8 cellular contexts compared by ENCODE assay signal in genomic region chr11:114061053-114062049, GRCh38. TPM values are rescaled to one million over a fixed set of nuclear protein-coding genes. Genes with fewer than 3 reads are reported as not detected.
DNase-seq lines count a peak whose midpoint lies in the region; ATAC-seq and TF ChIP-seq lines count a peak whose summit lies in the region.

No MANE protein-coding gene starts in this region.

- H3K36me3 ChIP-seq in fibroblast of lung (ENCODE audit: control insufficient read depth, insufficient read depth, low read length) (no peaks in the 10 kb centered on the region), neural cell (ENCODE audit: insufficient read depth, low read length) (no peaks in the 10 kb centered on the region)

- no peak for ATAC-seq in T-helper 17 cell

- TF ChIP-seq CTCF in fibroblast of lung (conservative IDR thresholded peaks at IDR 0.05 in 1 of 2, IDR thresholded peaks at IDR 0.05 in 1 of 2; ENCODE audit: low read depth in 1 of 2, low read length in 2 of 2) (no peak), neural cell (IDR thresholded peaks at IDR 0.05; ENCODE audit: poor library complexity, severe bottlenecking) (no peak)

- H3K4me2 ChIP-seq in fibroblast of lung (ENCODE audit: extremely low read depth, insufficient read depth, low read length) (peak overlapping the region; percentile 68), neural cell (ENCODE audit: low read length) (peak overlapping the region; percentile 55)

- H4K20me1 ChIP-seq in fibroblast of lung (ENCODE audit: control insufficient read depth, extremely low read depth, insufficient read depth, low read length) (no peaks in the 10 kb centered on the region), neural cell (ENCODE audit: insufficient read depth) (no peaks in the 10 kb centered on the region)

- H3K4me1 Mint-ChIP-seq in T-helper 17 cell = peaks cover 28% of the 10 kb centered on the region

- H3K9me3 ChIP-seq in T-helper 17 cell (ENCODE audit: control insufficient read depth, low read length, poor library complexity, severe bottlenecking) = no peaks in the 10 kb centered on the region
- no peaks in the 10 kb centered on the region for H3K9me3 ChIP-seq in fibroblast of lung (ENCODE audit: control insufficient read depth, insufficient read depth, low read depth, low read length)
- H3K9me3 ChIP-seq in neural cell (ENCODE audit: low read length) = no peaks in the 10 kb centered on the region

- H3K9ac ChIP-seq in fibroblast of lung (ENCODE audit: insufficient read depth, low read length) (no peak overlapping the region), neural cell (ENCODE audit: low read length) (peak overlapping the region; percentile 63)

- no peak overlapping the region for H3K27ac Mint-ChIP-seq in T-helper 17 cell

- no peak overlapping the region for H3K27ac ChIP-seq in fibroblast of lung (ENCODE audit: insufficient read depth, low read length)
- H3K27ac ChIP-seq in neural cell (ENCODE audit: low read length) = no peak overlapping the region

- peak; percentile 12 for DNase-seq in NCI-H1092 treated with DMSO at 0.1 percent for 48 hours (lab: John Stamatoyannopoulos, UW)
- no peak for DNase-seq in NCI-H1092 (lab: John Stamatoyannopoulos, UW)
- DNase-seq in T-helper 17 cell = no peak
- peak in 1 of 2 donors; percentile 68 for DNase-seq in fibroblast of lung (ENCODE audit: low read depth in 2 of 2)
- no peak for DNase-seq in NCI-H2081 (lab: John Stamatoyannopoulos, UW)
- no peak for DNase-seq in activated effector memory CD4-positive, alpha-beta T cell treated with anti-CD3 and anti-CD28 coated beads, Interleukin-2, amount 50 U/mL, for 16 hours
- DNase-seq in RPMI8226 = no peak

- TF ChIP-seq EP300 in neural cell (conservative IDR thresholded peaks at IDR 0.05; ENCODE audit: poor library complexity, severe bottlenecking) = no peak

- peaks cover 19% of the 10 kb centered on the region for H3K27me3 Mint-ChIP-seq in T-helper 17 cell

- H3K79me2 ChIP-seq in fibroblast of lung (ENCODE audit: control insufficient read depth, insufficient read depth, low read length) (no peaks in the 10 kb centered on the region), neural cell (replicated peaks; ENCODE audit: insufficient read depth, low read length) (peaks cover 49% of the 10 kb centered on the region)

- H2AFZ ChIP-seq in fibroblast of lung (ENCODE audit: low read length) = peak overlapping the region; percentile 41
- H2AFZ ChIP-seq in neural cell (ENCODE audit: low read depth, low read length) = no peak overlapping the region

- H3K27me3 ChIP-seq in fibroblast of lung (ENCODE audit: control insufficient read depth, insufficient read depth, low read length) (peaks cover 27% of the 10 kb centered on the region), neural cell (ENCODE audit: insufficient read depth, low read depth, low read length) (peaks cover 21% of the 10 kb centered on the region)

- peak overlapping the region; percentile 45 to 82 (median 56) for H3K4me3 ChIP-seq in fibroblast of lung (replicated peaks in 1 of 4; ENCODE audit: control extremely low read depth in 1 of 4, insufficient read depth in 1 of 4, low read depth in 3 of 4, low read length in 4 of 4)
- H3K4me3 ChIP-seq in neural cell (ENCODE audit: low read length) = peak overlapping the region; percentile 94

- no peak for TF ChIP-seq RAD21 in neural cell (conservative IDR thresholded peaks at IDR 0.05)

- H3K36me3 Mint-ChIP-seq in T-helper 17 cell (ENCODE audit: low read depth) = no peaks in the 10 kb centered on the region

- no peaks in the 10 kb centered on the region for H3K4me1 ChIP-seq in fibroblast of lung (ENCODE audit: control insufficient read depth, extremely low read depth, insufficient read depth, low read length)

- H3K4me3 Mint-ChIP-seq in T-helper 17 cell = peak overlapping the region; percentile 88

- H3K9me2 ChIP-seq in neural cell (ENCODE audit: insufficient read depth, low read length) = no peaks in the 10 kb centered on the region

- H3F3A ChIP-seq in neural cell (ENCODE audit: insufficient read depth, low read length, poor library complexity, severe bottlenecking) = no peaks in the 10 kb centered on the region

TF ChIP-seq in neural cell, 6 proteins besides CTCF, POLR2A, EP300 and RAD21:
- TF ChIP-seq EZH2 (IDR thresholded peaks at IDR 0.05; ENCODE audit: borderline replicate concordance, insufficient read depth, low read length, poor library complexity, severe bottlenecking) = no peak
- TF ChIP-seq TAF1 (IDR thresholded peaks at IDR 0.05; ENCODE audit: low read depth) = no peak
- no peak for TF ChIP-seq REST (IDR thresholded peaks at IDR 0.05; ENCODE audit: borderline replicate concordance)
- no peak for TF ChIP-seq SMC3 (conservative IDR thresholded peaks at IDR 0.05; ENCODE audit: poor library complexity)
- TF ChIP-seq MXI1 (conservative IDR thresholded peaks at IDR 0.05; ENCODE audit: poor library complexity, severe bottlenecking) = no peak
- no peak for TF ChIP-seq POLR2AphosphoS5 (IDR thresholded peaks at IDR 0.05)

RNA-seq across cellular contexts. Expression of gene ZBTB16, which starts 1.8 kb away (rescaled TPM):
- total RNA-seq in T-helper 17 cell (10 to 100 TPM; 17.2 to 20.7 TPM), fibroblast of lung (0.26 TPM in 1 of 2 replicates, not detected in the other)
- polyA plus RNA-seq in fibroblast of lung (not detected in 2 replicates), neural cell (0.45 and 4.0 TPM in 2 replicates)
- polyA plus RNA-seq in fibroblast of lung (2012) = not detected in 2 replicates
- polyA minus RNA-seq in fibroblast of lung (ENCODE audit: low replicate concordance) (not detected in 2 replicates), neural cell (1.7 and 2.9 TPM in 2 replicates)

Comparison
In these comparisons a context has a peak if more than half of its experiments do, and no peak if none do; other contexts are left out.
1. RNA of gene ZBTB16, which starts 1.8 kb away (total RNA-seq): 17.2 to 20.7 TPM in T-helper 17 cell; 0.26 TPM in fibroblast of lung; every median in the first group is over 10 times any median in the second.